In the genomic region with DNA sequence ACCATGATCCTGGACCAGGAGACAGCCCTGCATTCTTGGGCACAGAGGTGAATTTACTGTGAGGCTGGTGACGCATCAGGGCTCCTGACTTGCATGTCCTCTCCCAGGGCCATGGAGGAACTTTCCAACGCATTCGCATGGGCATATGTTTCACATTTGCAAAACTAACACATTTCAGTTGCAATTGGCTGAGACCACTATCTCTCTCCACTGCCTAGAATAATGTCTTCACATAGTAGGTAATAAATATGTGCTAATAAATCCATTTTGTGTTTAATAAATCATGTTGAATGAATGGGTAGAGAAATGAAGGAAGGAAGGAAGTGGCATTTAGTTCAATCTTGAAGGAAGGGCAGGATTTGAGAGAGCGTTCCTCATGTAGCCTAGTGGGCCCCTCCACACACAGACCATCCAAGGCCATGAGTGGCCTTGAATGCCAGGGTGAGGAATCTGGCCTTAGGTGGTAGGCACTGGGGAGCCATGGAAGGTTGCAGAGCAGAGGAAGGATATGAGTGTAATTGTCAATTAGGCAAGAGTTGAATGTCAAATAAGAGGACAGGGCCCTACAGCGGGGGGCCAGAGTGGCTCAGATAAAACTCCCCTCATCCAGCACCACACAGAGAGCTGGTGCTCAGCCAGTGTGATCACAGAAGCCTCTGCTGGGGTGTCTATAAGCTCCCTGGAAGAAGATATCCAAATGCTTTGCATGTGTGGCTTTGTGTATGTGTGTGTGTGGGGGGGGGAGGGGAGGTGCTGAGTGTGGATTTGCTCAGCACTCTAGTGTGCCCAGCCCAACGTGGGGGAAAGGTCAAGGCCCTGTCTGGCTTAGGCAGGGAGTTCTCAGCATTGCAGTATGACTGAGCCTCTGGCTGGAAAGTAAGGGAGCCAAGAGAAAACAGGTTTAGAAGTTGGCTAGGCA, we compare ENCODE assay signal across 16 cellular contexts. TPM values are rescaled to one million over a fixed set of nuclear protein-coding genes. Genes with fewer than 3 reads are reported as not detected.
DNase-seq lines count a peak whose midpoint lies in the region; ATAC-seq and TF ChIP-seq lines count a peak whose summit lies in the region.
"Had no signal": no experiment of that assay in that cellular context is flagged by ENCODE, and none has a peak within 500 bp of the region (broad histone marks: within the 10 kb centered on the region; RNA-seq: fewer than 3 reads in every experiment).

No MANE protein-coding gene starts in this region.

- ATAC-seq in right lobe of liver, result peak; percentile 79 to 87 (median 83)
- peak; percentile 53 for ATAC-seq in upper lobe of right lung
- no peak for ATAC-seq in GM19467 (IDR thresholded peaks at IDR 0.05; ENCODE audit: unreplicated experiment)

- TF ChIP-seq POLR2A in right lobe of liver (IDR thresholded peaks at IDR 0.05), result no peak

- no peak for TF ChIP-seq CTCF in dorsolateral prefrontal cortex (IDR thresholded peaks at IDR 0.05 in 54 of 56, conservative IDR thresholded peaks at IDR 0.05 in 2 of 56; ENCODE audit: low read depth in 1 of 56, partially characterized antibody in 56 of 56)
- TF ChIP-seq CTCF in right lobe of liver (IDR thresholded peaks at IDR 0.05), result no peak
- TF ChIP-seq CTCF in upper lobe of right lung (IDR thresholded peaks at IDR 0.05), result no peak

- peak overlapping the region in 39 of 59 donors; percentile 3 to 85 (median 64) for H3K27ac ChIP-seq in dorsolateral prefrontal cortex
- peak overlapping the region in 1 of 3 donors; percentile 33 for H3K27ac ChIP-seq in right lobe of liver
- H3K27ac ChIP-seq in upper lobe of right lung, result no peak overlapping the region
- H3K27ac ChIP-seq: body of pancreas, C4-2B, sigmoid colon had no signal

- intact Hi-C loops in dorsolateral prefrontal cortex (cut with DNase I) (loop anchor here in 1 of 2 donors (2.0 to 10.0 kb wide), 3 partner anchors 74 to 467 kb away; no protein-coding TSS in a partner anchor), right lobe of liver (cut with DNase I) (loop anchor here in 1 of 2 donors (5.0 to 10.0 kb wide), 2 partner anchors 48 to 180 kb away; no protein-coding TSS in a partner anchor), upper lobe of right lung (cut with DNase I) (loop anchor here (10.0 kb wide), 1 partner anchor 180 kb away; no protein-coding TSS in a partner anchor)

- peak; percentile 41 to 63 for DNase-seq in NCI-H526 (lab: John Stamatoyannopoulos, UW)
- DNase-seq in NCI-H526 treated with DMSO at 0.1 percent for 48 hours (lab: John Stamatoyannopoulos, UW), result no peak
- DNase-seq in dorsolateral prefrontal cortex, result no peak
- peak; percentile 66 to 70 (median 68) for DNase-seq in right lobe of liver
- no peak for DNase-seq in upper lobe of right lung
- no peak for DNase-seq in NCI-H2227 (lab: John Stamatoyannopoulos, UW; ENCODE audit: unreplicated experiment)
- DNase-seq in retina, result no peak

- H3K4me3 ChIP-seq in dorsolateral prefrontal cortex (peak overlapping the region in 9 of 59 donors; percentile 5 to 44 (median 23)), right lobe of liver (no peak overlapping the region), upper lobe of right lung (no peak overlapping the region)
- H3K4me3 ChIP-seq: body of pancreas, HAP-1, sigmoid colon had no signal

- H3K4me1 ChIP-seq in right lobe of liver, result peaks cover 0 to 9% (median 4%) of the 10 kb centered on the region in 4 donors
- H3K4me1 ChIP-seq in upper lobe of right lung, result no peaks in the 10 kb centered on the region
- H3K4me1 ChIP-seq: HAP-1 had no signal

- no peaks in the 10 kb centered on the region for H3K27me3 ChIP-seq in dorsolateral prefrontal cortex
- H3K27me3 ChIP-seq in right lobe of liver, result no peaks in the 10 kb centered on the region
- H3K27me3 ChIP-seq in upper lobe of right lung, result no peaks in the 10 kb centered on the region
- H3K27me3 ChIP-seq: body of pancreas, sigmoid colon had no signal

- H3K9me3 ChIP-seq in right lobe of liver, result no peaks in the 10 kb centered on the region
- H3K9me3 ChIP-seq in upper lobe of right lung, result no peaks in the 10 kb centered on the region
- H3K9me3 ChIP-seq: body of pancreas, HAP-1, sigmoid colon had no signal

- 44% methylated on average over 2 of the region's 6 CpGs for WGBS in right lobe of liver (ENCODE audit: insufficient coverage, low coverage, low lambda C conversion rate, missing lambda C conversion rate)

- no peaks in the 10 kb centered on the region for H3K36me3 ChIP-seq in right lobe of liver
- H3K36me3 ChIP-seq in upper lobe of right lung, result no peaks in the 10 kb centered on the region
- H3K36me3 ChIP-seq: HAP-1, sigmoid colon had no signal

RNA-seq across cellular contexts. Expression of a gene that starts 30.9 kb away (rescaled TPM):
- 1 to 10 TPM in 81 of 120 experiments, under 1 TPM in 37, not detected in 2; 0.28 to 7.0 (median 1.4) TPM for total RNA-seq in dorsolateral prefrontal cortex
- total RNA-seq in right lobe of liver, result 1 to 10 TPM in 5 of 6 experiments, under 1 TPM in 1; 0.92 to 6.1 (median 1.5) TPM
- 112 TPM for total RNA-seq in upper lobe of right lung
- total RNA-seq: A172; dermis microvascular lymphatic vessel endothelial cell; naive thymus-derived CD4-positive, alpha-beta T cell; T-helper 2 cell treated with Interferon-gamma antibody and Interleukin-4, amounts not matched to agents 100 ng/mL and 5 ng/mL, for 36 hours had no signal

RNA-seq across cellular contexts. Expression of a gene that starts 32.8 kb away (rescaled TPM):
- total RNA-seq in dorsolateral prefrontal cortex, result 10 to 100 TPM in 23 of 120 experiments, 1 to 10 TPM in 97; 1.9 to 18.9 (median 6.6) TPM
- total RNA-seq in right lobe of liver, result 1 to 10 TPM; 2.2 to 8.6 (median 3.7) TPM
- total RNA-seq in upper lobe of right lung, result 5.8 TPM

Comparison
In these comparisons a context has a peak if more than half of its experiments do, and no peak if none do; other contexts are left out.
1. DNase-seq: peak in NCI-H526 (2 of 2) and right lobe of liver (3 of 3); none in NCI-H526 treated with DMSO at 0.1 percent for 48 hours (single experiment), dorsolateral prefrontal cortex (0 of 10), upper lobe of right lung (single experiment), NCI-H2227 (single experiment) and retina (single experiment).
2. RNA of a gene that starts 30.9 kb away (total RNA-seq): 112 TPM in upper lobe of right lung (single experiment); 0.92 to 6.1 TPM in right lobe of liver and 0.28 to 7.0 TPM in dorsolateral prefrontal cortex; every median in the first group is over 10 times any median in the second.